Comparison of ENCODE assay signal across 1 cellular context in genomic region chr11:811446-812245, GRCh38.
TF ChIP-seq lines count a peak whose summit lies in the region.

No MANE protein-coding gene starts in this region.

TF ChIP-seq in GM23338, 12 proteins besides CTCF, POLR2A, EP300 and RAD21 (continued from another document):
- no peak for TF ChIP-seq ZNF462 (CRISPR knock-in tag; IDR thresholded peaks at IDR 0.05)
- TF ChIP-seq POLR2AphosphoS5 (IDR thresholded peaks at IDR 0.05; ENCODE audit: low read depth): no peak; the same call in 1 of the 2 replicates
- TF ChIP-seq ZNF331 (CRISPR knock-in tag; IDR thresholded peaks at IDR 0.05; ENCODE audit: low read depth): no peak
